1 cellular context compared by ENCODE assay signal in the genomic region with DNA sequence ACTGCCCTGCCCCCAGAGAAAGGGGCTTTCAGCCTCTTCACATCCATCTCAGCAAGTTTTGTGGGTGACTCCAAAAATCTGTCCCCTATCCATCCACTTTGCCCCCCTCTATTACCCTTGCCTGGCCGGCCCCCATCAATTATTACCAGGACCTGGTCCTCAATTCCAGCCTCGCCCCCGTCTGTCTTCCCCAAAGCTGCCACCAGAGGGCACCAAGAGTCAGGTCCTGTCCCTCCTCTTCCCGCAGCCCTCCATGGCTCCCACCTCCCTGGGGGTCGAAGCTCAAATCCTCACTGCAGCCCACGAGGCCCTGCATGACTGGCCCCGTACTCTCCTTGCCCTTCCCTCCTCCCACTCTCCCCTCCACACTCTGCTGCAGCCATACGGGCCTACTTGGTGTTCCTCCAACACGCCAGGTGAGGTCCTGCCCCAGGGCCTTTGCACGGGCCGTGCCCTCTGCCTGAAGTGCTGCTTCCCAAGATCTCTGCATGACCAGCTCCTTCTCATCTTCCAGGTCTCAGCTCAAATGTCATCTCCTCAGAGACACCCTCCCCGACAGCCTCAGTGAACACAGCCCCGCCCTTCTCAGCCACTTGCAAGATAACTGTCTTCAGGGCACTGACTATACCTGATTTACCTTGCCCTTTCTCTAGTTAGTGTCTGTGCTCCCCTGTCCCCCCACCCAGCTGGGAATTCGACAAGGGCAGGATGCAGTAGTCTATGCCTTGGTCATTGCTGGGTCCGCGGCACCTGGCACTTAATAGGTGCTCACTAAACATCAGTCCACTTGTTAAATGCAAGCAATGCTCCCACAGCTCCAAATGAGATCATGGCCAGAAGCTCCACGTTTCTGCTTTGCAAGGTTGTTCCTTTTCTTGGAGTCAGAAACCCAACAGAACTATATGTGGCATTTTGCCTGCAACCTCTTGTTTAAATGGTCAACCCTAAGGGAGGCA.
A peak's percentile ranks its signal among the peaks of the same experiment; 100 is the strongest.
TF ChIP-seq lines count a peak whose summit lies in the region.

No MANE protein-coding gene starts in this region.

TF ChIP-seq in WTC11, 78 proteins besides CTCF, POLR2A, EP300 and RAD21 (continued from another document):
- TF ChIP-seq, protein P1, sequence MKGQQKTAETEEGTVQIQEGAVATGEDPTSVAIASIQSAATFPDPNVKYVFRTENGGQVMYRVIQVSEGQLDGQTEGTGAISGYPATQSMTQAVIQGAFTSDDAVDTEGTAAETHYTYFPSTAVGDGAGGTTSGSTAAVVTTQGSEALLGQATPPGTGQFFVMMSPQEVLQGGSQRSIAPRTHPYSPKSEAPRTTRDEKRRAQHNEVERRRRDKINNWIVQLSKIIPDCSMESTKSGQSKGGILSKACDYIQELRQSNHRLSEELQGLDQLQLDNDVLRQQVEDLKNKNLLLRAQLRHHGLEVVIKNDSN (CRISPR knock-in tag; IDR thresholded peaks at IDR 0.05): no peak
- TF ChIP-seq ZNF416 (CRISPR knock-in tag; IDR thresholded peaks at IDR 0.05) (no peak), NR1H2 (CRISPR knock-in tag; IDR thresholded peaks at IDR 0.05) (no peak), GABPB1 (CRISPR knock-in tag; IDR thresholded peaks at IDR 0.05) (no peak), ZSCAN18 (CRISPR knock-in tag; IDR thresholded peaks at IDR 0.05) (0 out of 2 replicates have a peak, but pooled peaks have one; percentile 29), FOXJ3 (CRISPR knock-in tag; IDR thresholded peaks at IDR 0.05; ENCODE audit: borderline replicate concordance) (no peak), FOXP1 (CRISPR knock-in tag; IDR thresholded peaks at IDR 0.05; ENCODE audit: borderline replicate concordance) (peak; percentile 52; the same call in 1 of the 2 replicates), TEAD1 (CRISPR knock-in tag; IDR thresholded peaks at IDR 0.05) (0 out of 2 replicates have a peak, but pooled peaks have one; percentile 26), ETV6 (CRISPR knock-in tag; IDR thresholded peaks at IDR 0.05) (no peak), GTF2I (CRISPR knock-in tag; conservative IDR thresholded peaks at IDR 0.05) (peak; percentile 100), ZNF425 (CRISPR knock-in tag; conservative IDR thresholded peaks at IDR 0.05) (no peak)
- TF ChIP-seq, protein P2, sequence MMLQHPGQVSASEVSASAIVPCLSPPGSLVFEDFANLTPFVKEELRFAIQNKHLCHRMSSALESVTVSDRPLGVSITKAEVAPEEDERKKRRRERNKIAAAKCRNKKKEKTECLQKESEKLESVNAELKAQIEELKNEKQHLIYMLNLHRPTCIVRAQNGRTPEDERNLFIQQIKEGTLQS (CRISPR knock-in tag; conservative IDR thresholded peaks at IDR 0.05): no peak
- TF ChIP-seq, protein P3, sequence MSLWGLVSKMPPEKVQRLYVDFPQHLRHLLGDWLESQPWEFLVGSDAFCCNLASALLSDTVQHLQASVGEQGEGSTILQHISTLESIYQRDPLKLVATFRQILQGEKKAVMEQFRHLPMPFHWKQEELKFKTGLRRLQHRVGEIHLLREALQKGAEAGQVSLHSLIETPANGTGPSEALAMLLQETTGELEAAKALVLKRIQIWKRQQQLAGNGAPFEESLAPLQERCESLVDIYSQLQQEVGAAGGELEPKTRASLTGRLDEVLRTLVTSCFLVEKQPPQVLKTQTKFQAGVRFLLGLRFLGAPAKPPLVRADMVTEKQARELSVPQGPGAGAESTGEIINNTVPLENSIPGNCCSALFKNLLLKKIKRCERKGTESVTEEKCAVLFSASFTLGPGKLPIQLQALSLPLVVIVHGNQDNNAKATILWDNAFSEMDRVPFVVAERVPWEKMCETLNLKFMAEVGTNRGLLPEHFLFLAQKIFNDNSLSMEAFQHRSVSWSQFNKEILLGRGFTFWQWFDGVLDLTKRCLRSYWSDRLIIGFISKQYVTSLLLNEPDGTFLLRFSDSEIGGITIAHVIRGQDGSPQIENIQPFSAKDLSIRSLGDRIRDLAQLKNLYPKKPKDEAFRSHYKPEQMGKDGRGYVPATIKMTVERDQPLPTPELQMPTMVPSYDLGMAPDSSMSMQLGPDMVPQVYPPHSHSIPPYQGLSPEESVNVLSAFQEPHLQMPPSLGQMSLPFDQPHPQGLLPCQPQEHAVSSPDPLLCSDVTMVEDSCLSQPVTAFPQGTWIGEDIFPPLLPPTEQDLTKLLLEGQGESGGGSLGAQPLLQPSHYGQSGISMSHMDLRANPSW (CRISPR knock-in tag; conservative IDR thresholded peaks at IDR 0.05; ENCODE audit: low read depth): no peak
